In the genomic region with DNA sequence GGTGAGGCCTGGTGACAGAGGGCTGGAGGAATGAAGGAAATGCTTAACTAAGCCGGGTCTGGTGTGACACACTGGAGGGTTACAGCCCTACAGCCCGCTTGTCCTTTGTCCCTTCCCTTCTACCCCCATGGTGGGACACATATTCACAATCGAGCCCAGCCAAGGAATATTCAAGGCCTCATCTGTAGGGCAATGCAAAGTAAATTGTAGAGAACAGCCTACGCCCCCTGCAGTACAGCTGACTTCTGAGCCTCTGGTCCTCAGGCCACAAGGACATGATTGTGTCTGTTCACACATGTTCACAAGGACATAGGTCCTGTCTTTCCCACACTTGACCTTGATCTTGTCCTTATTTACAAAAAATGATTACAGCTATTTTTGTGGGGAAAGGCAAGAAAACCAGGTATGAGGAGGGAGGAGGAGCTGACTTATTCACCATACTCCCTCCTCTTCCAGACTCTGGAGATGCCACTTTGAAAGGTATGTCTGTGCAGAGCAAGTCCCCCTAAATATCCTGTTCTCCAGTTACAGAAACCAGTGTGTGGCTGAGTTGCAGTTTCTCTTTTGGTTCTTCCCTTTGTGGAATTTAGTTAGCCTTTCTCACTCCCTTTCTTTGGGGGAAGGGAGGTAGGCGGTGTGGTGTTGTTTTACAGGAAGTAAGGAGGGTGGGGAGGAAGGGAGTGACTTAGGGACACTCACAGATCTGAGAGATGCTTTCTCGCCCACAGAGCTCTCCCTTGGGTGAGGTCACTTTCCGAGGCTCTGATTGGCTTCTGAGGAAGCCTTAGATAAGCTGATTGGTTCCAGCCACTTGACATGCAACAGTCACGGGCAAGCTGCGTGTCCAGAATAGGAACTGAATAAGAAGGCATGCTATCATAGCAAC, we compare ENCODE assay signal across 1 cellular context.
TF ChIP-seq lines count a peak whose summit lies in the region.

No MANE protein-coding gene starts in this region.

TF ChIP-seq in neural cell, 6 proteins besides CTCF, POLR2A, EP300 and RAD21 (continued from another document):
- TF ChIP-seq, protein P1, sequence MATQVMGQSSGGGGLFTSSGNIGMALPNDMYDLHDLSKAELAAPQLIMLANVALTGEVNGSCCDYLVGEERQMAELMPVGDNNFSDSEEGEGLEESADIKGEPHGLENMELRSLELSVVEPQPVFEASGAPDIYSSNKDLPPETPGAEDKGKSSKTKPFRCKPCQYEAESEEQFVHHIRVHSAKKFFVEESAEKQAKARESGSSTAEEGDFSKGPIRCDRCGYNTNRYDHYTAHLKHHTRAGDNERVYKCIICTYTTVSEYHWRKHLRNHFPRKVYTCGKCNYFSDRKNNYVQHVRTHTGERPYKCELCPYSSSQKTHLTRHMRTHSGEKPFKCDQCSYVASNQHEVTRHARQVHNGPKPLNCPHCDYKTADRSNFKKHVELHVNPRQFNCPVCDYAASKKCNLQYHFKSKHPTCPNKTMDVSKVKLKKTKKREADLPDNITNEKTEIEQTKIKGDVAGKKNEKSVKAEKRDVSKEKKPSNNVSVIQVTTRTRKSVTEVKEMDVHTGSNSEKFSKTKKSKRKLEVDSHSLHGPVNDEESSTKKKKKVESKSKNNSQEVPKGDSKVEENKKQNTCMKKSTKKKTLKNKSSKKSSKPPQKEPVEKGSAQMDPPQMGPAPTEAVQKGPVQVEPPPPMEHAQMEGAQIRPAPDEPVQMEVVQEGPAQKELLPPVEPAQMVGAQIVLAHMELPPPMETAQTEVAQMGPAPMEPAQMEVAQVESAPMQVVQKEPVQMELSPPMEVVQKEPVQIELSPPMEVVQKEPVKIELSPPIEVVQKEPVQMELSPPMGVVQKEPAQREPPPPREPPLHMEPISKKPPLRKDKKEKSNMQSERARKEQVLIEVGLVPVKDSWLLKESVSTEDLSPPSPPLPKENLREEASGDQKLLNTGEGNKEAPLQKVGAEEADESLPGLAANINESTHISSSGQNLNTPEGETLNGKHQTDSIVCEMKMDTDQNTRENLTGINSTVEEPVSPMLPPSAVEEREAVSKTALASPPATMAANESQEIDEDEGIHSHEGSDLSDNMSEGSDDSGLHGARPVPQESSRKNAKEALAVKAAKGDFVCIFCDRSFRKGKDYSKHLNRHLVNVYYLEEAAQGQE (IDR thresholded peaks at IDR 0.05; ENCODE audit: borderline replicate concordance) = peak; percentile 66
- no peak for TF ChIP-seq EZH2 (IDR thresholded peaks at IDR 0.05; ENCODE audit: borderline replicate concordance, insufficient read depth, low read length, poor library complexity, severe bottlenecking)
TF ChIP-seq in neural cell: peak in this region for 3.
